8 cellular contexts compared by ENCODE assay signal in genomic region chr1:200150721-200151120, GRCh38.
DNase-seq lines count a peak whose midpoint lies in the region; ATAC-seq, FAIRE-seq and TF ChIP-seq lines count a peak whose summit lies in the region.

No MANE protein-coding gene starts in this region.

- in situ Hi-C loops in mammary epithelial cell (cut with MboI; ENCODE audit: low sequenced_read_pairs in 2 of 2), result no loop called here

- dilution Hi-C loops in mammary epithelial cell (cut with HindIII; ENCODE audit: low sequenced_read_pairs), result loop anchor here (5.0 kb wide), 1 partner anchor 87 kb away; no protein-coding TSS in a partner anchor

- ATAC-seq in GM21423 (IDR thresholded peaks at IDR 0.05; ENCODE audit: unreplicated experiment), result peak; percentile 34
- no peak for ATAC-seq in HG02938 (IDR thresholded peaks at IDR 0.05; ENCODE audit: unreplicated experiment)

- H3K4me3 ChIP-seq in mammary epithelial cell (replicated peaks in 1 of 3; ENCODE audit: insufficient read depth in 1 of 3, low read depth in 2 of 3, low read length in 3 of 3) (no peak overlapping the region), small intestine (ENCODE audit: low read depth in 1 of 2, low read length in 2 of 2) (no peak overlapping the region)

- no peaks in the 10 kb centered on the region for H4K20me1 ChIP-seq in mammary epithelial cell (ENCODE audit: insufficient read depth, low read length)

- CTCF ChIA-PET in mammary epithelial cell (lab: Charles Lee; ENCODE audit: low non-redundant PET), result interaction anchor here (0.6 kb wide), 1 partner anchor 35 kb away, joined by 3 read pairs; no protein-coding TSS in a partner anchor

- peak; percentile 79 for DNase-seq in Daoy (ENCODE audit: low read depth)
- DNase-seq in LoVo (ENCODE audit: low spot score), result peak; percentile 46
- peak; percentile 76 for DNase-seq in mammary epithelial cell
- DNase-seq in small intestine, result peak; percentile 76
- DNase-seq in mucosa of gallbladder (ENCODE audit: low spot score), result no peak
- no peak for DNase-seq in NCI-H82 treated with DMSO at 0.1 percent for 48 hours (lab: John Stamatoyannopoulos, UW; ENCODE audit: unreplicated experiment)

- BruUV-seq in mammary epithelial cell (replicated peaks; lab: Mats Ljungman, UMichigan), result no TSS peak

- H3K9ac ChIP-seq in mammary epithelial cell (ENCODE audit: insufficient read depth, low read length), result no peak overlapping the region

- H3K4me1 ChIP-seq in mammary epithelial cell (ENCODE audit: insufficient read depth, low read length) (peaks cover 18% of the 10 kb centered on the region), small intestine (ENCODE audit: control insufficient read depth in 2 of 2, insufficient read depth in 1 of 2, low read depth in 1 of 2, low read length in 1 of 2) (peaks cover 0 to 10% of the 10 kb centered on the region in 2 donors)

- no peak overlapping the region for H2AFZ ChIP-seq in mammary epithelial cell (ENCODE audit: low read depth, low read length)

- TF ChIP-seq CTCF in mammary epithelial cell (conservative IDR thresholded peaks at IDR 0.05 in 1 of 2, IDR thresholded peaks at IDR 0.05 in 1 of 2; ENCODE audit: extremely low read depth in 1 of 2, insufficient read depth in 1 of 2, low read depth in 1 of 2, low read length in 2 of 2), result no peak

- H3K79me2 ChIP-seq in mammary epithelial cell (ENCODE audit: insufficient read depth, low read length), result no peaks in the 10 kb centered on the region

- H3K27ac ChIP-seq in mammary epithelial cell (ENCODE audit: insufficient read depth, low read depth, low read length) (no peak overlapping the region), small intestine (ENCODE audit: low read depth in 1 of 2, low read length in 1 of 2) (no peak overlapping the region)

- peak overlapping the region; percentile 12 for H3K4me2 ChIP-seq in mammary epithelial cell (ENCODE audit: insufficient read depth, low read depth, low read length)

- intact Hi-C loops in mammary epithelial cell (cut with micrococcal nuclease), result no loop called here

- H3K36me3 ChIP-seq in mammary epithelial cell (ENCODE audit: insufficient read depth, low read length) (no peaks in the 10 kb centered on the region), small intestine (ENCODE audit: control insufficient read depth in 2 of 2, insufficient read depth in 2 of 2, low read length in 2 of 2) (peaks cover 0 to 8% of the 10 kb centered on the region in 2 donors)

- no peak for FAIRE-seq in small intestine (lab: Jason Lieb, UNC)

- H3K27me3 ChIP-seq in mammary epithelial cell (ENCODE audit: insufficient read depth, low read length) (no peaks in the 10 kb centered on the region), small intestine (ENCODE audit: control insufficient read depth in 2 of 2, insufficient read depth in 2 of 2, low read length in 2 of 2) (no peaks in the 10 kb centered on the region)

- H3K9me3 ChIP-seq in mammary epithelial cell (replicated peaks; ENCODE audit: insufficient read depth, low read length) (no peaks in the 10 kb centered on the region), small intestine (ENCODE audit: control insufficient read depth, low read depth) (no peaks in the 10 kb centered on the region)

- 7% methylated on average over 4 of the region's 4 CpGs for WGBS in mammary epithelial cell (ENCODE audit: low coverage, missing lambda C conversion rate)
- WGBS in small intestine, 3 donors, result 23 to 54% (median 23%) methylated on average over 4 of the region's 4 CpGs

Comparison
In these comparisons a context has a peak if more than half of its experiments do, and no peak if none do; other contexts are left out.
1. DNase-seq: peak in Daoy (single experiment), LoVo (single experiment), mammary epithelial cell (single experiment) and small intestine (single experiment); none in mucosa of gallbladder (single experiment) and NCI-H82 treated with DMSO at 0.1 percent for 48 hours (single experiment).